In the genomic region with DNA sequence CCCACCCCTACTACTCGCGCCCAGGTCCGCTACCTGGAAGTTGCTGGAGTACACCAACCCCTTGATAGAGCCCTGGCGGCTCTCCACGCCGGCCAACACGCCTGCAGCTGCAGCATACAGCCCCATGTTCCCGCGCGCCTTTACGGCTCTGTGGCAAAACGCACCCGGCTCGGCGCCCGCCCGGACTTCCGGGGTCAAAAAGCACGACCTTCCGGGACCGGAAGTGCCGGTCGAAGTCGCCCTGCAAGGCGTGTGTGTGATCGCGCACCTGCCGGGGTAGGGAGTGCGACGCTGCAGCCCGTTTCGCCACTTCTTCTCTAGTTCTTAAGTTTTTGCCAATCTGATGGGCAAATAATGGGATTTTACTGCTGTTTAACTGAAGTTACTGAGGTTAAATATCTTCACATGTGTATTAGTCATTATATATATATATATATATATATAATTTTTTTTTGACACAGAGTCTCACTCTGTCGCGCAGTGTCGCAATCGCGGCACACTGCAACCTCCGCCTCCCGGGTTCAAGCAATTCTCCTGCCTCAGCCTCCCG, we compare ENCODE assay signal across 1 cellular context.
TF ChIP-seq lines count a peak whose summit lies in the region.

TSS of gene NSUN5 (minus strand) at position 162 of the 550 bp plus-strand sequence. CDS start at position 126, 36 bp downstream.

TF ChIP-seq in HepG2, 621 proteins besides CTCF, POLR2A, EP300 and RAD21 (continued from another document and continues in another):
- TF ChIP-seq ZSCAN20 (CRISPR knock-in tag; IDR thresholded peaks at IDR 0.05; ENCODE audit: borderline replicate concordance) (0 out of 2 replicates have a peak, but pooled peaks have one; percentile 70), ZBTB38 (CRISPR knock-in tag; IDR thresholded peaks at IDR 0.05) (peak; percentile 59), CREB1 (IDR thresholded peaks at IDR 0.05) (peak; percentile 24; the same call in 1 of the 2 replicates), CREB1 (CRISPR knock-in tag; IDR thresholded peaks at IDR 0.05) (no peak), KMT2A (CRISPR knock-in tag; IDR thresholded peaks at IDR 0.05) (peak; percentile 57; the same call in 1 of the 2 replicates), EEA1 (CRISPR knock-in tag; IDR thresholded peaks at IDR 0.05; ENCODE audit: borderline replicate concordance) (0 out of 2 replicates have a peak, but pooled peaks have one; percentile 11), PAXIP1 (CRISPR knock-in tag; conservative IDR thresholded peaks at IDR 0.05) (peak; percentile 57), SALL1 (CRISPR knock-in tag; IDR thresholded peaks at IDR 0.05) (peak; percentile 91), STAT5B (CRISPR knock-in tag; IDR thresholded peaks at IDR 0.05) (no peak), SNRNP70 (IDR thresholded peaks at IDR 0.05; ENCODE audit: low read depth, low read length) (no peak), ZBTB2 (CRISPR knock-in tag; IDR thresholded peaks at IDR 0.05; ENCODE audit: low read depth) (peak; percentile 78), ZNF598 (CRISPR knock-in tag; IDR thresholded peaks at IDR 0.05; ENCODE audit: borderline replicate concordance) (no peak), SP4 (CRISPR knock-in tag; IDR thresholded peaks at IDR 0.05) (no peak), ZNF577 (CRISPR knock-in tag; IDR thresholded peaks at IDR 0.05; ENCODE audit: borderline replicate concordance, low read depth) (no peak), AFF4 (CRISPR knock-in tag; IDR thresholded peaks at IDR 0.05) (no peak), ZNF670 (CRISPR knock-in tag; IDR thresholded peaks at IDR 0.05; ENCODE audit: borderline replicate concordance) (peak; percentile 93), ZNF768 (CRISPR knock-in tag; IDR thresholded peaks at IDR 0.05) (peak; percentile 40; the same call in 1 of the 2 replicates), SALL2 (CRISPR knock-in tag; IDR thresholded peaks at IDR 0.05) (peak; percentile 93), MXD4 (CRISPR knock-in tag; IDR thresholded peaks at IDR 0.05) (peak; percentile 90), DNMT3B (CRISPR knock-in tag; conservative IDR thresholded peaks at IDR 0.05) (peak; percentile 72), HNRNPK (IDR thresholded peaks at IDR 0.05; ENCODE audit: low read depth, low read length, poor library complexity, severe bottlenecking) (no peak), FOXO4 (CRISPR knock-in tag; conservative IDR thresholded peaks at IDR 0.05) (peak; percentile 98), ELF4 (CRISPR knock-in tag; IDR thresholded peaks at IDR 0.05; ENCODE audit: borderline replicate concordance) (no peak), E2F5 (CRISPR knock-in tag; conservative IDR thresholded peaks at IDR 0.05) (no peak), ZBTB14 (CRISPR knock-in tag; IDR thresholded peaks at IDR 0.05) (peak; percentile 59), TRAFD1 (CRISPR knock-in tag; IDR thresholded peaks at IDR 0.05; ENCODE audit: borderline replicate concordance) (no peak), HHEX (CRISPR knock-in tag; IDR thresholded peaks at IDR 0.05) (no peak), CHD4 (IDR thresholded peaks at IDR 0.05; ENCODE audit: borderline replicate concordance, low read length) (no peak), ZNF572 (CRISPR knock-in tag; IDR thresholded peaks at IDR 0.05) (no peak), U2AF1 (optimal IDR thresholded peaks at IDR 0.05; ENCODE audit: low read depth, low read length) (no peak), PHF5A (CRISPR knock-in tag; IDR thresholded peaks at IDR 0.05; ENCODE audit: low read depth, unreplicated experiment) (no peak), MTA1 (CRISPR knock-in tag; IDR thresholded peaks at IDR 0.05; ENCODE audit: borderline replicate concordance) (0 out of 2 replicates have a peak, but pooled peaks have one; percentile 34), ZNF75D (CRISPR knock-in tag; IDR thresholded peaks at IDR 0.05; ENCODE audit: borderline replicate concordance) (no peak; the same call in 1 of the 2 replicates), JUNB (CRISPR knock-in tag; IDR thresholded peaks at IDR 0.05; ENCODE audit: borderline replicate concordance) (no peak; the same call in 1 of the 2 replicates), ZNF34 (CRISPR knock-in tag; IDR thresholded peaks at IDR 0.05; ENCODE audit: borderline replicate concordance) (0 out of 2 replicates have a peak, but pooled peaks have one; percentile 49), RFXANK (CRISPR knock-in tag; IDR thresholded peaks at IDR 0.05) (no peak), ZNF235 (CRISPR knock-in tag; IDR thresholded peaks at IDR 0.05; ENCODE audit: borderline replicate concordance) (no peak), XRCC5 (optimal IDR thresholded peaks at IDR 0.05; ENCODE audit: low read length) (peak; percentile 46), BCL6 (CRISPR knock-in tag; IDR thresholded peaks at IDR 0.05) (peak; percentile 35; the same call in 1 of the 2 replicates), STAG1 (CRISPR knock-in tag; IDR thresholded peaks at IDR 0.05) (peak; percentile 25; the same call in 1 of the 2 replicates), HES4 (CRISPR knock-in tag; IDR thresholded peaks at IDR 0.05; ENCODE audit: borderline replicate concordance) (peak; percentile 94), CENPT (CRISPR knock-in tag; IDR thresholded peaks at IDR 0.05; ENCODE audit: low read depth) (0 out of 2 replicates have a peak, but pooled peaks have one; percentile 55), GFI1 (CRISPR knock-in tag; IDR thresholded peaks at IDR 0.05; ENCODE audit: borderline replicate concordance) (no peak), SMARCE1 (IDR thresholded peaks at IDR 0.05; ENCODE audit: borderline replicate concordance) (no peak)
- TF ChIP-seq, protein P1, sequence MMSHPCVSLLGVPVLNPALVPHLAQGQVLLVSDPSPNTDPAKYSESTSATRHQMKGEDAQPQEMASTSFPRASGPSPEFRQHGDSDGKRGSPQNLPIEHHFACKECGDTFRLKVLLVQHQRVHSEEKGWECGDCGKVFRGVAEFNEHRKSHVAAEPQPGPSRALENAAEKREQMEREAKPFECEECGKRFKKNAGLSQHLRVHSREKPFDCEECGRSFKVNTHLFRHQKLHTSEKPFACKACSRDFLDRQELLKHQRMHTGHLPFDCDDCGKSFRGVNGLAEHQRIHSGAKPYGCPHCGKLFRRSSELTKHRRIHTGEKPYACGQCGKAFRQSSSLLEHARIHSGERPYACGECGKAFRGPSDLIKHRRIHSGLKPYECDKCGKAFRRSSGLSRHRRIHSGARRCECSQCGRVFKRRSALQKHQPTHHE (CRISPR knock-in tag; IDR thresholded peaks at IDR 0.05; ENCODE audit: borderline replicate concordance), result no peak
- TF ChIP-seq, protein P2, sequence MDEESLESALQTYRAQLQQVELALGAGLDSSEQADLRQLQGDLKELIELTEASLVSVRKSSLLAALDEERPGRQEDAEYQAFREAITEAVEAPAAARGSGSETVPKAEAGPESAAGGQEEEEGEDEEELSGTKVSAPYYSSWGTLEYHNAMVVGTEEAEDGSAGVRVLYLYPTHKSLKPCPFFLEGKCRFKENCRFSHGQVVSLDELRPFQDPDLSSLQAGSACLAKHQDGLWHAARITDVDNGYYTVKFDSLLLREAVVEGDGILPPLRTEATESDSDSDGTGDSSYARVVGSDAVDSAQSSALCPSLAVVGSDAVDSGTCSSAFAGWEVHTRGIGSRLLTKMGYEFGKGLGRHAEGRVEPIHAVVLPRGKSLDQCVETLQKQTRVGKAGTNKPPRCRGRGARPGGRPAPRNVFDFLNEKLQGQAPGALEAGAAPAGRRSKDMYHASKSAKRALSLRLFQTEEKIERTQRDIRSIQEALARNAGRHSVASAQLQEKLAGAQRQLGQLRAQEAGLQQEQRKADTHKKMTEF (CRISPR knock-in tag; IDR thresholded peaks at IDR 0.05), result peak; percentile 91
